9 cellular contexts compared by ENCODE assay signal in the genomic region with DNA sequence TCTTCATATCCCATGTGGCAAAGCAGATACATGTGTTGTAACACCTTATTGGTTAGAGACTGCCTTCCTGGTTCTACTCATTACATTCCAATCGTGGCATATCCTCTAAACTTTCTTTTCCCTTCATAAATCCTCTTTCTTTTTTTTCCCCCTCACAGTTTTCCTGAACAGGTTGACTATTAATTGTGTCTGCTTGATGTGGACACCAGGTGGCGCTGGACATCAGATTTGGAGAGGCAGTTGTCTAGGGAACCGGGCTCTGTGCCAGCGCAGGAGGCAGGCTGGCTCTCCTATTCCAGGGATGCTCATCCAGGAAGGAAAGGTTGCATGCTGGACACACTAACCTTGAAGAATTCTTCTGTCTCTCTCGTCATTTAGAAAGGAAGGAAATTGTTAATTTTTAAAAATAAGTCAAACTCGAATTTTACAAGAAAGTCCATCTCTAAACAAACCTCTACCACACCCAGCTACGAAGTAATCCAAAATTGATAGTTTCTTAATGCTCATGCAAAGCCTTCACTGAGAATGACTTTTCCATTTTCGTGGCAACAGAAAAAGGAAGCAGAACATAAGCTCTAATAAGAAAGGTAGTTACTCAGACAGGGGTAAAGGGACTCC. TPM values are rescaled to one million over a fixed set of nuclear protein-coding genes. Genes with fewer than 3 reads are reported as not detected.
DNase-seq lines count a peak whose midpoint lies in the region; ATAC-seq and FAIRE-seq lines count a peak whose summit lies in the region.
"Had no signal": no experiment of that assay in that cellular context is flagged by ENCODE, and none has a peak within 500 bp of the region (broad histone marks: within the 10 kb centered on the region; RNA-seq: fewer than 3 reads in every experiment).

No MANE protein-coding gene starts in this region.

- DNase-seq in CMK (ENCODE audit: low read depth) = peak; percentile 37
- DNase-seq in NCI-H748 treated with DMSO at 0.1 percent for 48 hours (lab: John Stamatoyannopoulos, UW) = peak; percentile 87
- DNase-seq in activated CD8-positive, alpha-beta memory T cell treated with anti-CD3 and anti-CD28 coated beads for 24 hours = peak; percentile 82
- peak; percentile 92 for DNase-seq in mesenteric fat pad (ENCODE audit: low spot score)
- DNase-seq in stimulated activated CD8-positive, alpha-beta memory T cell treated with anti-CD3 and anti-CD28 coated beads, Interleukin-4, amount 100 ng/mL, for 1 hour (ENCODE audit: low read depth in 2 of 2, low spot score in 1 of 2) = peak; percentile 28 to 41

- ATAC-seq in GM19438 (IDR thresholded peaks at IDR 0.05; ENCODE audit: low read depth, unreplicated experiment) = peak; percentile 82
- peak; percentile 46 for ATAC-seq in HG03558 (IDR thresholded peaks at IDR 0.05; ENCODE audit: extremely low read depth, unreplicated experiment)

- FAIRE-seq in endometrium (lab: Jason Lieb, UNC) = peak; percentile 75
- FAIRE-seq: TTC549 had no signal

RNA-seq across cellular contexts. Expression of gene ASB17, which starts 59.4 kb away (rescaled TPM):
- total RNA-seq in mesenteric fat pad = not detected

Comparison
In these comparisons a context has a peak if more than half of its experiments do, and no peak if none do; other contexts are left out.
1. Peak in every context shown above with its lines: DNase-seq and ATAC-seq.
2. DNase-seq: peak in every context shown above with its lines; median percentile 92 in mesenteric fat pad; 87 in NCI-H748 treated with DMSO at 0.1 percent for 48 hours; 82 in activated CD8-positive, alpha-beta memory T cell treated with anti-CD3 and anti-CD28 coated beads for 24 hours; 37 in CMK; 34 in stimulated activated CD8-positive, alpha-beta memory T cell treated with anti-CD3 and anti-CD28 coated beads, Interleukin-4, amount 100 ng/mL, for 1 hour.